10 cellular contexts compared by ENCODE assay signal in genomic region chr15:70376031-70376928, GRCh38.
DNase-seq lines count a peak whose midpoint lies in the region; ATAC-seq and TF ChIP-seq lines count a peak whose summit lies in the region.
"Had no signal": no experiment of that assay in that cellular context is flagged by ENCODE, and none has a peak within 500 bp of the region (broad histone marks: within the 10 kb centered on the region; RNA-seq: fewer than 3 reads in every experiment).

No MANE protein-coding gene starts in this region.

- intact Hi-C loops in activated CD4-positive, alpha-beta T cell treated with anti-CD3 and anti-CD28 coated beads, Interleukin-2, amount 10 ng/mL, durations not matched to agents 24 days and 14 days (cut with micrococcal nuclease): no loop called here

- H3K27ac Mint-ChIP-seq in stimulated activated naive CD8-positive, alpha-beta T cell treated with anti-CD3 and anti-CD28 coated beads, Interleukin-15, Interleukin-2, amounts not matched to agents 100 ng/mL and 50 ng/mL, for 24 hours: peak overlapping the region; percentile 21
- H3K27ac Mint-ChIP-seq in activated CD4-positive, alpha-beta T cell treated with anti-CD3 and anti-CD28 coated beads, Interleukin-2, amount 10 ng/mL, durations not matched to agents 24 days and 14 days: no peak overlapping the region
- H3K27ac Mint-ChIP-seq in activated T-helper 17 cell treated with anti-CD3 and anti-CD28 coated beads, Interleukin-2, amount 50 U/mL, for 72 hours: no peak overlapping the region

- no peak for TF ChIP-seq CTCF in coronary artery (IDR thresholded peaks at IDR 0.05)

- H3K27ac ChIP-seq in coronary artery: peak overlapping the region in 1 of 2 donors; percentile 42
- H3K27ac ChIP-seq: VCaP had no signal

- no peaks in the 10 kb centered on the region for H3K9me3 Mint-ChIP-seq in stimulated activated naive CD8-positive, alpha-beta T cell treated with anti-CD3 and anti-CD28 coated beads, Interleukin-15, Interleukin-2, amounts not matched to agents 100 ng/mL and 50 ng/mL, for 24 hours
- H3K9me3 Mint-ChIP-seq in activated CD4-positive, alpha-beta T cell treated with anti-CD3 and anti-CD28 coated beads, Interleukin-2, amount 10 ng/mL, durations not matched to agents 24 days and 14 days: peaks cover 5% of the 10 kb centered on the region
- no peaks in the 10 kb centered on the region for H3K9me3 Mint-ChIP-seq in activated T-helper 17 cell treated with anti-CD3 and anti-CD28 coated beads, Interleukin-2, amount 50 U/mL, for 72 hours

- ATAC-seq in stimulated activated naive CD8-positive, alpha-beta T cell treated with anti-CD3 and anti-CD28 coated beads, Interleukin-15, Interleukin-2, amounts not matched to agents 100 U/mL and 50 U/mL, for 24 hours: no peak
- no peak for ATAC-seq in GM19467 (IDR thresholded peaks at IDR 0.05; ENCODE audit: unreplicated experiment)
- ATAC-seq in activated T-helper 17 cell treated with anti-CD3 and anti-CD28 coated beads, Interleukin-2, amount 50 U/mL, for 72 hours (replicated peaks): no peak

- H3K36me3 Mint-ChIP-seq in stimulated activated naive CD8-positive, alpha-beta T cell treated with anti-CD3 and anti-CD28 coated beads, Interleukin-15, Interleukin-2, amounts not matched to agents 100 ng/mL and 50 ng/mL, for 24 hours (ENCODE audit: low read depth): no peaks in the 10 kb centered on the region
- no peaks in the 10 kb centered on the region for H3K36me3 Mint-ChIP-seq in activated CD4-positive, alpha-beta T cell treated with anti-CD3 and anti-CD28 coated beads, Interleukin-2, amount 10 ng/mL, durations not matched to agents 24 days and 14 days (ENCODE audit: low read depth)
- no peaks in the 10 kb centered on the region for H3K36me3 Mint-ChIP-seq in activated T-helper 17 cell treated with anti-CD3 and anti-CD28 coated beads, Interleukin-2, amount 50 U/mL, for 72 hours (ENCODE audit: low read depth)

- DNase-seq in stimulated activated naive CD8-positive, alpha-beta T cell treated with anti-CD3 and anti-CD28 coated beads, Interleukin-15, Interleukin-2, amounts not matched to agents 100 U/mL and 50 U/mL, for 24 hours: no peak
- peak; percentile 62 for DNase-seq in coronary artery (ENCODE audit: low spot score)
- DNase-seq in mesenteric fat pad (ENCODE audit: low spot score): peak; percentile 67
- no peak for DNase-seq in activated CD4-positive, alpha-beta T cell treated with anti-CD3 and anti-CD28 coated beads, Interleukin-2, amount 10 ng/mL, durations not matched to agents 24 days and 14 days
- no peak for DNase-seq in A172 (ENCODE audit: low spot score)
- DNase-seq: amniotic stem cell had no signal

- peak overlapping the region; percentile 52 for H3K4me3 ChIP-seq in coronary artery

- H3K27me3 Mint-ChIP-seq in stimulated activated naive CD8-positive, alpha-beta T cell treated with anti-CD3 and anti-CD28 coated beads, Interleukin-15, Interleukin-2, amounts not matched to agents 100 ng/mL and 50 ng/mL, for 24 hours: peaks cover 34% of the 10 kb centered on the region
- peaks cover 44% of the 10 kb centered on the region for H3K27me3 Mint-ChIP-seq in activated CD4-positive, alpha-beta T cell treated with anti-CD3 and anti-CD28 coated beads, Interleukin-2, amount 10 ng/mL, durations not matched to agents 24 days and 14 days
- H3K27me3 Mint-ChIP-seq in activated T-helper 17 cell treated with anti-CD3 and anti-CD28 coated beads, Interleukin-2, amount 50 U/mL, for 72 hours: peaks cover 21% of the 10 kb centered on the region

- H3K4me3 Mint-ChIP-seq in stimulated activated naive CD8-positive, alpha-beta T cell treated with anti-CD3 and anti-CD28 coated beads, Interleukin-15, Interleukin-2, amounts not matched to agents 100 ng/mL and 50 ng/mL, for 24 hours: no peak overlapping the region
- no peak overlapping the region for H3K4me3 Mint-ChIP-seq in activated CD4-positive, alpha-beta T cell treated with anti-CD3 and anti-CD28 coated beads, Interleukin-2, amount 10 ng/mL, durations not matched to agents 24 days and 14 days
- no peak overlapping the region for H3K4me3 Mint-ChIP-seq in activated T-helper 17 cell treated with anti-CD3 and anti-CD28 coated beads, Interleukin-2, amount 50 U/mL, for 72 hours

- H3K4me1 Mint-ChIP-seq in stimulated activated naive CD8-positive, alpha-beta T cell treated with anti-CD3 and anti-CD28 coated beads, Interleukin-15, Interleukin-2, amounts not matched to agents 100 ng/mL and 50 ng/mL, for 24 hours (ENCODE audit: low read depth): peaks cover 4% of the 10 kb centered on the region
- no peaks in the 10 kb centered on the region for H3K4me1 Mint-ChIP-seq in activated CD4-positive, alpha-beta T cell treated with anti-CD3 and anti-CD28 coated beads, Interleukin-2, amount 10 ng/mL, durations not matched to agents 24 days and 14 days
- H3K4me1 Mint-ChIP-seq in activated T-helper 17 cell treated with anti-CD3 and anti-CD28 coated beads, Interleukin-2, amount 50 U/mL, for 72 hours: no peaks in the 10 kb centered on the region

Comparison
In these comparisons a context has a peak if more than half of its experiments do, and no peak if none do; other contexts are left out.
1. DNase-seq: peak in coronary artery (single experiment) and mesenteric fat pad (single experiment); none in stimulated activated naive CD8-positive, alpha-beta T cell treated with anti-CD3 and anti-CD28 coated beads, Interleukin-15, Interleukin-2, amounts not matched to agents 100 U/mL and 50 U/mL, for 24 hours (single experiment), activated CD4-positive, alpha-beta T cell treated with anti-CD3 and anti-CD28 coated beads, Interleukin-2, amount 10 ng/mL, durations not matched to agents 24 days and 14 days (single experiment) and A172 (single experiment).